In genomic region chr15:57213783-57214366, GRCh38 we compare ENCODE assay signal across 9 cellular contexts.
DNase-seq lines count a peak whose midpoint lies in the region; ATAC-seq, FAIRE-seq and TF ChIP-seq lines count a peak whose summit lies in the region.
"Had no signal": no experiment of that assay in that cellular context is flagged by ENCODE, and none has a peak within 500 bp of the region (broad histone marks: within the 10 kb centered on the region; RNA-seq: fewer than 3 reads in every experiment).

No MANE protein-coding gene starts in this region.

- peak; percentile 29 for TF ChIP-seq CTCF in activated CD8-positive, alpha-beta T cell treated with anti-CD3 and anti-CD28 coated beads for 36 hours (IDR thresholded peaks at IDR 0.05)
- TF ChIP-seq CTCF in astrocyte of the cerebellum (IDR thresholded peaks at IDR 0.05; ENCODE audit: low read depth, low read length, missing control alignments) (peak; percentile 51), keratinocyte (optimal IDR thresholded peaks at IDR 0.05 in 1 of 3, IDR thresholded peaks at IDR 0.05 in 1 of 3, conservative IDR thresholded peaks at IDR 0.05 in 1 of 3; ENCODE audit: extremely low read depth in 1 of 3, insufficient read depth in 2 of 3, low read length in 3 of 3) (peak in 2 of 3 experiments; percentile 28), uterus (IDR thresholded peaks at IDR 0.05) (peak; percentile 41 to 66 (median 55))

- no peak overlapping the region for H3K4me2 ChIP-seq in keratinocyte (ENCODE audit: control insufficient read depth, extremely low read depth, insufficient read depth, low read depth, low read length)

- no peaks in the 10 kb centered on the region for H3K9me1 ChIP-seq in keratinocyte (ENCODE audit: control insufficient read depth, extremely low read depth, insufficient read depth, low read length)

- intact Hi-C loops in activated CD8-positive, alpha-beta T cell treated with anti-CD3 and anti-CD28 coated beads for 36 hours (cut with micrococcal nuclease), result no loop called here
- intact Hi-C loops in uterus (cut with DNase I; ENCODE audit: low total_unique reads), result no loop called here

- FAIRE-seq in keratinocyte (lab: Jason Lieb, UNC), result peak; percentile 23
- FAIRE-seq: G401.6 had no signal

- no peaks in the 10 kb centered on the region for H3K27me3 ChIP-seq in keratinocyte (ENCODE audit: control insufficient read depth, extremely low read depth, insufficient read depth, low read length)
- H3K27me3 ChIP-seq in uterus, result no peaks in the 10 kb centered on the region

- DNase-seq in activated CD8-positive, alpha-beta T cell treated with anti-CD3 and anti-CD28 coated beads for 36 hours, result no peak
- DNase-seq in activated CD8-positive, alpha-beta T cell treated with anti-CD3 and anti-CD28 coated beads, Interleukin-2, amount 10 ng/mL, durations not matched to agents 7 days and 5 days, result no peak
- DNase-seq in NCI-H1417 treated with DMSO at 0.1 percent for 48 hours (lab: John Stamatoyannopoulos, UW), result peak; percentile 95
- DNase-seq in astrocyte of the cerebellum (ENCODE audit: low read depth), result no peak
- DNase-seq in keratinocyte (ENCODE audit: low read depth, low spot score), result no peak
- DNase-seq in uterus, result no peak
- no peak for DNase-seq in HPDE6-E6E7 (ENCODE audit: extremely low spot score)
- DNase-seq in stimulated activated CD4-positive, alpha-beta T cell treated with anti-CD3 and anti-CD28 coated beads, Interleukin-15, amount 100 ng/mL, for 24 hours, result no peak

- no peaks in the 10 kb centered on the region for H3K27me3 Mint-ChIP-seq in activated CD8-positive, alpha-beta T cell treated with anti-CD3 and anti-CD28 coated beads for 36 hours
- no peaks in the 10 kb centered on the region for H3K27me3 Mint-ChIP-seq in activated CD8-positive, alpha-beta T cell treated with anti-CD3 and anti-CD28 coated beads, Interleukin-2, amount 10 ng/mL, durations not matched to agents 7 days and 5 days (ENCODE audit: low read depth)

- no peaks in the 10 kb centered on the region for H3K36me3 Mint-ChIP-seq in activated CD8-positive, alpha-beta T cell treated with anti-CD3 and anti-CD28 coated beads for 36 hours (ENCODE audit: low read depth)
- no peaks in the 10 kb centered on the region for H3K36me3 Mint-ChIP-seq in activated CD8-positive, alpha-beta T cell treated with anti-CD3 and anti-CD28 coated beads, Interleukin-2, amount 10 ng/mL, durations not matched to agents 7 days and 5 days (ENCODE audit: low read depth)

- no peak overlapping the region for H3K4me3 ChIP-seq in astrocyte of the cerebellum (ENCODE audit: low read depth, low read length)
- H3K4me3 ChIP-seq in keratinocyte (ENCODE audit: control insufficient read depth in 2 of 3, extremely low read depth in 1 of 3, insufficient read depth in 2 of 3, low read depth in 1 of 3, low read length in 3 of 3), result no peak overlapping the region
- H3K4me3 ChIP-seq in uterus, result no peak overlapping the region

- H3K4me1 ChIP-seq in keratinocyte (ENCODE audit: control insufficient read depth, extremely low read depth, insufficient read depth, low read length), result peaks cover 10% of the 10 kb centered on the region
- peaks cover 0 to 21% of the 10 kb centered on the region in 2 donors for H3K4me1 ChIP-seq in uterus

- no peak for TF ChIP-seq POLR2A in uterus (IDR thresholded peaks at IDR 0.05)

- H3K4me1 Mint-ChIP-seq in activated CD8-positive, alpha-beta T cell treated with anti-CD3 and anti-CD28 coated beads for 36 hours (ENCODE audit: low read depth), result peaks cover 26% of the 10 kb centered on the region
- peaks cover 5% of the 10 kb centered on the region for H3K4me1 Mint-ChIP-seq in activated CD8-positive, alpha-beta T cell treated with anti-CD3 and anti-CD28 coated beads, Interleukin-2, amount 10 ng/mL, durations not matched to agents 7 days and 5 days (ENCODE audit: low read depth)

- POLR2A ChIA-PET in activated CD8-positive, alpha-beta T cell treated with anti-CD3 and anti-CD28 coated beads for 36 hours (lab: Charles Lee), result no interaction called here
- POLR2A ChIA-PET in activated CD8-positive, alpha-beta T cell treated with anti-CD3 and anti-CD28 coated beads, Interleukin-2, amount 10 ng/mL, durations not matched to agents 7 days and 5 days (lab: Charles Lee), result no interaction called here

- dilution Hi-C loops in keratinocyte (cut with MboI; ENCODE audit: extremely low pct_ligation_motif_present, low sequenced_read_pairs), result no loop called here

- no peaks in the 10 kb centered on the region for H4K20me1 ChIP-seq in keratinocyte (ENCODE audit: control insufficient read depth, extremely low read depth, insufficient read depth, low read length)

- ATAC-seq in activated CD8-positive, alpha-beta T cell treated with anti-CD3 and anti-CD28 coated beads for 36 hours, result no peak
- no peak for ATAC-seq in activated CD8-positive, alpha-beta T cell treated with anti-CD3 and anti-CD28 coated beads, Interleukin-2, amount 10 ng/mL, durations not matched to agents 7 days and 5 days

- in situ Hi-C loops in astrocyte of the cerebellum (cut with HindIII; ENCODE audit: low sequenced_read_pairs), result loop anchor here (5.0 kb wide), 1 partner anchor 67 kb away; no protein-coding TSS in a partner anchor

- CTCF ChIA-PET in activated CD8-positive, alpha-beta T cell treated with anti-CD3 and anti-CD28 coated beads for 36 hours (lab: Charles Lee), result interaction anchor here (0.7 to 1.7 kb wide), 11 partner anchors 9 to 392 kb away, joined by 3 to 11 read pairs (median 3); partner anchors contain the start of gene TCF12
- CTCF ChIA-PET in activated CD8-positive, alpha-beta T cell treated with anti-CD3 and anti-CD28 coated beads, Interleukin-2, amount 10 ng/mL, durations not matched to agents 7 days and 5 days (lab: Charles Lee), result interaction anchor here (0.7 to 2.6 kb wide), 22 partner anchors 9 to 723 kb away, joined by 3 to 26 read pairs (median 3); partner anchors contain the start of gene TCF12

- no peaks in the 10 kb centered on the region for H3K36me3 ChIP-seq in keratinocyte (ENCODE audit: control insufficient read depth in 2 of 2, extremely low read depth in 1 of 2, insufficient read depth in 2 of 2, low read length in 2 of 2)
- H3K36me3 ChIP-seq in uterus, result no peaks in the 10 kb centered on the region

- H3K9me3 Mint-ChIP-seq in activated CD8-positive, alpha-beta T cell treated with anti-CD3 and anti-CD28 coated beads for 36 hours, result no peaks in the 10 kb centered on the region
- H3K9me3 Mint-ChIP-seq in activated CD8-positive, alpha-beta T cell treated with anti-CD3 and anti-CD28 coated beads, Interleukin-2, amount 10 ng/mL, durations not matched to agents 7 days and 5 days (ENCODE audit: insufficient read depth), result no peaks in the 10 kb centered on the region

- H3K79me2 ChIP-seq in keratinocyte (ENCODE audit: control insufficient read depth, insufficient read depth, low read length), result peaks cover 4% of the 10 kb centered on the region

- H3K4me3 Mint-ChIP-seq in activated CD8-positive, alpha-beta T cell treated with anti-CD3 and anti-CD28 coated beads for 36 hours, result no peak overlapping the region
- H3K4me3 Mint-ChIP-seq in activated CD8-positive, alpha-beta T cell treated with anti-CD3 and anti-CD28 coated beads, Interleukin-2, amount 10 ng/mL, durations not matched to agents 7 days and 5 days, result no peak overlapping the region

- H3K9ac ChIP-seq in keratinocyte (ENCODE audit: control insufficient read depth, extremely low read depth, insufficient read depth, low read length), result no peak overlapping the region

- H3K27ac ChIP-seq in keratinocyte (ENCODE audit: control insufficient read depth, insufficient read depth, low read length), result no peak overlapping the region
- no peak overlapping the region for H3K27ac ChIP-seq in uterus

- H2AFZ ChIP-seq in keratinocyte (ENCODE audit: control insufficient read depth, low read length), result no peak overlapping the region

- H3K9me3 ChIP-seq in keratinocyte (ENCODE audit: control insufficient read depth, low read depth, low read length), result no peaks in the 10 kb centered on the region
- no peaks in the 10 kb centered on the region for H3K9me3 ChIP-seq in uterus

- H3K27ac Mint-ChIP-seq in activated CD8-positive, alpha-beta T cell treated with anti-CD3 and anti-CD28 coated beads for 36 hours, result no peak overlapping the region
- H3K27ac Mint-ChIP-seq in activated CD8-positive, alpha-beta T cell treated with anti-CD3 and anti-CD28 coated beads, Interleukin-2, amount 10 ng/mL, durations not matched to agents 7 days and 5 days, result no peak overlapping the region
